1 cellular context compared by ENCODE assay signal in the genomic region with DNA sequence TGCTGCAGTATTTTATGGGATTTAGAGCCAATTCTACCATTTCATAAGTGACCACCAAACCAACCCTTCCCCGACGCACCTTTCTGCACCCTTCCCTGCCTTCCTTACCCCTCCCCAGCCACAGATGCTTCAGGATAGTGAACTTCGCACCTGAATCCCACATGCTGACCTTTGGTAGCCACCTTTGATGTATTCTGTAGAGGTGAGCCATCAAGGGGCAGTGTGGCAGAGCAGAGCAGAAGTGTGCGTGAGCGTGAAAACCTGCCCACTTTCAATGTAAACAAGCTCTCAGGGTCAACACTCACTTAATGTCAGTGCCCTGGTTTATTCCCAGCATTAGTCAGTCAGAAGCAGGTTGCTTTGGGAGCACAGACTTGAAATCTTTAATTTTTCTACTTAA.
A peak's percentile ranks its signal among the peaks of the same experiment; 100 is the strongest.
TF ChIP-seq lines count a peak whose summit lies in the region.

No MANE protein-coding gene starts in this region.

TF ChIP-seq in HepG2, 621 proteins besides CTCF, POLR2A, EP300 and RAD21 (continued from another document and continues in another):
- TF ChIP-seq ARID5B (CRISPR knock-in tag; IDR thresholded peaks at IDR 0.05) (peak; percentile 98), MATR3 (CRISPR knock-in tag; IDR thresholded peaks at IDR 0.05) (no peak), MIER2 (CRISPR knock-in tag; IDR thresholded peaks at IDR 0.05) (no peak), HOXA9 (CRISPR knock-in tag; IDR thresholded peaks at IDR 0.05; ENCODE audit: borderline replicate concordance) (no peak), HMG20A (CRISPR knock-in tag; IDR thresholded peaks at IDR 0.05; ENCODE audit: borderline replicate concordance) (peak; percentile 94), ZNF790 (CRISPR knock-in tag; IDR thresholded peaks at IDR 0.05; ENCODE audit: borderline replicate concordance) (no peak), ARNTL (CRISPR knock-in tag; IDR thresholded peaks at IDR 0.05) (peak; percentile 64), USF2 (IDR thresholded peaks at IDR 0.05; ENCODE audit: low read depth, low read length) (no peak), USF2 (CRISPR knock-in tag; IDR thresholded peaks at IDR 0.05; ENCODE audit: borderline replicate concordance) (no peak), ZNF614 (CRISPR knock-in tag; IDR thresholded peaks at IDR 0.05; ENCODE audit: borderline replicate concordance) (peak; percentile 34; the same call in 1 of the 2 replicates), ZMYM2 (CRISPR knock-in tag; IDR thresholded peaks at IDR 0.05) (peak; percentile 76; the same call in 1 of the 2 replicates), HNRNPLL (IDR thresholded peaks at IDR 0.05; ENCODE audit: low read depth, low read length, poor library complexity, severe bottlenecking) (no peak), ZNF816 (CRISPR knock-in tag; IDR thresholded peaks at IDR 0.05; ENCODE audit: borderline replicate concordance) (no peak), BCLAF1 (IDR thresholded peaks at IDR 0.05) (no peak), PAF1 (CRISPR knock-in tag; IDR thresholded peaks at IDR 0.05) (no peak), SRSF1 (optimal IDR thresholded peaks at IDR 0.05; ENCODE audit: low read depth, low read length) (no peak), JUND (CRISPR knock-in tag; IDR thresholded peaks at IDR 0.05) (0 out of 2 replicates have a peak, but pooled peaks have one; percentile 22), SMAD3 (CRISPR knock-in tag; IDR thresholded peaks at IDR 0.05) (peak; percentile 37; the same call in 1 of the 2 replicates), TAF1 (CRISPR knock-in tag; IDR thresholded peaks at IDR 0.05) (no peak), BCL6 (CRISPR knock-in tag; IDR thresholded peaks at IDR 0.05) (peak; percentile 70), ZNF704 (CRISPR knock-in tag; IDR thresholded peaks at IDR 0.05; ENCODE audit: borderline replicate concordance) (no peak), DRAP1 (CRISPR knock-in tag; IDR thresholded peaks at IDR 0.05) (no peak), NFE2L1 (CRISPR knock-in tag; IDR thresholded peaks at IDR 0.05; ENCODE audit: borderline replicate concordance) (no peak), LRRFIP1 (CRISPR knock-in tag; conservative IDR thresholded peaks at IDR 0.05) (no peak)
- TF ChIP-seq, protein P1, sequence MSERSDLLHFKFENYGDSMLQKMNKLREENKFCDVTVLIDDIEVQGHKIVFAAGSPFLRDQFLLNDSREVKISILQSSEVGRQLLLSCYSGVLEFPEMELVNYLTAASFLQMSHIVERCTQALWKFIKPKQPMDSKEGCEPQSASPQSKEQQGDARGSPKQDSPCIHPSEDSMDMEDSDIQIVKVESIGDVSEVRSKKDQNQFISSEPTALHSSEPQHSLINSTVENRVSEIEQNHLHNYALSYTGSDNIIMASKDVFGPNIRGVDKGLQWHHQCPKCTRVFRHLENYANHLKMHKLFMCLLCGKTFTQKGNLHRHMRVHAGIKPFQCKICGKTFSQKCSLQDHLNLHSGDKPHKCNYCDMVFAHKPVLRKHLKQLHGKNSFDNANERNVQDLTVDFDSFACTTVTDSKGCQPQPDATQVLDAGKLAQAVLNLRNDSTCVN (CRISPR knock-in tag; IDR thresholded peaks at IDR 0.05; ENCODE audit: borderline replicate concordance) = no peak
- TF ChIP-seq, protein P2, sequence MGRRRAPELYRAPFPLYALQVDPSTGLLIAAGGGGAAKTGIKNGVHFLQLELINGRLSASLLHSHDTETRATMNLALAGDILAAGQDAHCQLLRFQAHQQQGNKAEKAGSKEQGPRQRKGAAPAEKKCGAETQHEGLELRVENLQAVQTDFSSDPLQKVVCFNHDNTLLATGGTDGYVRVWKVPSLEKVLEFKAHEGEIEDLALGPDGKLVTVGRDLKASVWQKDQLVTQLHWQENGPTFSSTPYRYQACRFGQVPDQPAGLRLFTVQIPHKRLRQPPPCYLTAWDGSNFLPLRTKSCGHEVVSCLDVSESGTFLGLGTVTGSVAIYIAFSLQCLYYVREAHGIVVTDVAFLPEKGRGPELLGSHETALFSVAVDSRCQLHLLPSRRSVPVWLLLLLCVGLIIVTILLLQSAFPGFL (CRISPR knock-in tag; IDR thresholded peaks at IDR 0.05) = no peak
- TF ChIP-seq, protein P3, sequence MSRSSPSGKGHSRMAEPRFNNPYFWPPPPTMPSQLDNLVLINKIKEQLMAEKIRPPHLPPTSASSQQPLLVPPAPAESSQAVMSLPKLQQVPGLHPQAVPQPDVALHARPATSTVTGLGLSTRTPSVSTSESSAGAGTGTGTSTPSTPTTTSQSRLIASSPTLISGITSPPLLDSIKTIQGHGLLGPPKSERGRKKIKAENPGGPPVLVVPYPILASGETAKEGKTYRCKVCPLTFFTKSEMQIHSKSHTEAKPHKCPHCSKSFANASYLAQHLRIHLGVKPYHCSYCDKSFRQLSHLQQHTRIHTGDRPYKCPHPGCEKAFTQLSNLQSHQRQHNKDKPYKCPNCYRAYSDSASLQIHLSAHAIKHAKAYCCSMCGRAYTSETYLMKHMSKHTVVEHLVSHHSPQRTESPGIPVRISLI (CRISPR knock-in tag; IDR thresholded peaks at IDR 0.05; ENCODE audit: borderline replicate concordance) = 0 out of 2 replicates have a peak, but pooled peaks have one; percentile 25
- TF ChIP-seq, protein P4, sequence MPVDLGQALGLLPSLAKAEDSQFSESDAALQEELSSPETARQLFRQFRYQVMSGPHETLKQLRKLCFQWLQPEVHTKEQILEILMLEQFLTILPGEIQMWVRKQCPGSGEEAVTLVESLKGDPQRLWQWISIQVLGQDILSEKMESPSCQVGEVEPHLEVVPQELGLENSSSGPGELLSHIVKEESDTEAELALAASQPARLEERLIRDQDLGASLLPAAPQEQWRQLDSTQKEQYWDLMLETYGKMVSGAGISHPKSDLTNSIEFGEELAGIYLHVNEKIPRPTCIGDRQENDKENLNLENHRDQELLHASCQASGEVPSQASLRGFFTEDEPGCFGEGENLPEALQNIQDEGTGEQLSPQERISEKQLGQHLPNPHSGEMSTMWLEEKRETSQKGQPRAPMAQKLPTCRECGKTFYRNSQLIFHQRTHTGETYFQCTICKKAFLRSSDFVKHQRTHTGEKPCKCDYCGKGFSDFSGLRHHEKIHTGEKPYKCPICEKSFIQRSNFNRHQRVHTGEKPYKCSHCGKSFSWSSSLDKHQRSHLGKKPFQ (CRISPR knock-in tag; IDR thresholded peaks at IDR 0.05; ENCODE audit: insufficient replicate concordance) = no peak
- TF ChIP-seq, protein P5, sequence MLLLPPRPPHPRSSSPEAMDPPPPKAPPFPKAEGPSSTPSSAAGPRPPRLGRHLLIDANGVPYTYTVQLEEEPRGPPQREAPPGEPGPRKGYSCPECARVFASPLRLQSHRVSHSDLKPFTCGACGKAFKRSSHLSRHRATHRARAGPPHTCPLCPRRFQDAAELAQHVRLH (CRISPR knock-in tag; IDR thresholded peaks at IDR 0.05; ENCODE audit: borderline replicate concordance, low read depth) = peak; percentile 75; the same call in 1 of the 2 replicates
- TF ChIP-seq, protein P6, sequence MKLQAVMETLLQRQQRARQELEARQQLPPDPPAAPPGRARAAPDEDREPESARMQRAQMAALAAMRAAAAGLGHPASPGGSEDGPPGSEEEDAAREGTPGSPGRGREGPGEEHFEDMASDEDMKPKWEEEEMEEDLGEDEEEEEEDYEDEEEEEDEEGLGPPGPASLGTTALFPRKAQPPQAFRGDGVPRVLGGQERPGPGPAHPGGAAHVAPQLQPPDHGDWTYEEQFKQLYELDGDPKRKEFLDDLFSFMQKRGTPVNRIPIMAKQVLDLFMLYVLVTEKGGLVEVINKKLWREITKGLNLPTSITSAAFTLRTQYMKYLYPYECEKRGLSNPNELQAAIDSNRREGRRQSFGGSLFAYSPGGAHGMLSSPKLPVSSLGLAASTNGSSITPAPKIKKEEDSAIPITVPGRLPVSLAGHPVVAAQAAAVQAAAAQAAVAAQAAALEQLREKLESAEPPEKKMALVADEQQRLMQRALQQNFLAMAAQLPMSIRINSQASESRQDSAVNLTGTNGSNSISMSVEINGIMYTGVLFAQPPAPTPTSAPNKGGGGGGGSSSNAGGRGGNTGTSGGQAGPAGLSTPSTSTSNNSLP (IDR thresholded peaks at IDR 0.05; ENCODE audit: low read depth, low read length) = peak; percentile 65
